In the genomic region with DNA sequence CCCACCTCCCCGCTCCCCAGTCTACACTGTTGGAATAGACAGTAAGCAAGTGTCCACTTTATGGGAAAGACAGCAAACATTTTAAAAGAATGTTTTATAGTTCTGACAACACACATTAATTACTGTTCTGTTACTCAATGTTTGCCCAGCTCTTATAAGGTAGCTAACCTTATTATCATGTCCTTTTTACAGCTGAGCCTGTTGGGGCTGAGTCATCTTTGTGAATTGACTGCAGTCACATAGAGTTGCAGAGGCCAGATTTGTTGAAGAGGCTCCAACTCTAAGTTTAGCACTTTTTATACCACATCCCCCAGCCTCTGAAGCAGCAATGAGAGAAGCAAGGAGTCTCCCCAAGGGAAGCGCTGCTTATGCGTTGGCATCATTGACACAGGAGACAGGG, we compare ENCODE assay signal across 20 cellular contexts.
DNase-seq lines count a peak whose midpoint lies in the region; ATAC-seq and TF ChIP-seq lines count a peak whose summit lies in the region.
"Had no signal": no experiment of that assay in that cellular context is flagged by ENCODE, and none has a peak within 500 bp of the region (broad histone marks: within the 10 kb centered on the region; RNA-seq: fewer than 3 reads in every experiment).

No MANE protein-coding gene starts in this region.

- H3K36me3 ChIP-seq in colonic mucosa, result no peaks in the 10 kb centered on the region
- H3K36me3 ChIP-seq in tibial nerve, result no peaks in the 10 kb centered on the region
- H3K36me3 ChIP-seq: neural progenitor cell, tibial artery had no signal

- H3K4me1 ChIP-seq in colonic mucosa (no peaks in the 10 kb centered on the region), right cardiac atrium (ENCODE audit: control insufficient read depth, insufficient read depth, low read length) (no peaks in the 10 kb centered on the region), tibial nerve (no peaks in the 10 kb centered on the region)
- H3K4me1 ChIP-seq: neural progenitor cell, tibial artery had no signal

- peak; percentile 2 for DNase-seq in M059J (ENCODE audit: low read depth)
- peak; percentile 33 for DNase-seq in NCI-H345 (lab: John Stamatoyannopoulos, UW)
- DNase-seq in colonic mucosa, result peak; percentile 3
- DNase-seq in right cardiac atrium, result no peak
- no peak for DNase-seq in D341Med (ENCODE audit: low spot score)
- no peak for DNase-seq in tibial nerve (ENCODE audit: low spot score in 2 of 2)
- no peak for DNase-seq in left ventricle myocardium superior
- DNase-seq: activated CD4-positive, CD25-positive, alpha-beta regulatory T cell treated with anti-CD3 and anti-CD28 coated beads, Interleukin-2, amount 50 U/mL, for 72 hours; activated naive CD8-positive, alpha-beta T cell treated with anti-CD3 and anti-CD28 coated beads for 36 hours; activated T-cell treated with anti-CD3 and anti-CD28 coated beads, Interleukin-2, amount 50 U/mL, for 72 hours; COR-L47; effector memory CD8-positive, alpha-beta T cell; HCEC 1CT; KBM-7; NCI-H1048; stimulated activated naive CD8-positive, alpha-beta T cell treated with anti-CD3 and anti-CD28 coated beads, Interleukin-15, Interleukin-2, amounts not matched to agents 100 U/mL and 50 U/mL, for 24 hours; tibial artery had no signal

- 91% methylated on average over 3 of the region's 3 CpGs for WGBS in right cardiac atrium
- WGBS in tibial nerve, 2 donors, result 74 to 91% methylated on average over 3 of the region's 3 CpGs

- no peak for TF ChIP-seq POLR2A in tibial nerve (IDR thresholded peaks at IDR 0.05)

- H3K27me3 ChIP-seq in colonic mucosa, result no peaks in the 10 kb centered on the region
- H3K27me3 ChIP-seq in right cardiac atrium (ENCODE audit: control insufficient read depth, insufficient read depth), result no peaks in the 10 kb centered on the region
- no peaks in the 10 kb centered on the region for H3K27me3 ChIP-seq in tibial nerve
- H3K27me3 ChIP-seq: neural progenitor cell, tibial artery had no signal

- intact Hi-C loops in colonic mucosa (cut with DNase I), result no loop called here
- intact Hi-C loops in right cardiac atrium (cut with DNase I), result no loop called here
- intact Hi-C loops in left ventricle myocardium superior (cut with micrococcal nuclease), result no loop called here

- no peak for TF ChIP-seq EP300 in tibial nerve (IDR thresholded peaks at IDR 0.05)

- H3K9me3 ChIP-seq in colonic mucosa (no peaks in the 10 kb centered on the region), right cardiac atrium (ENCODE audit: control insufficient read depth, low read length) (no peaks in the 10 kb centered on the region), tibial nerve (no peaks in the 10 kb centered on the region)
- H3K9me3 ChIP-seq: tibial artery had no signal

- ATAC-seq in right cardiac atrium (no peak), left ventricle myocardium superior (no peak)
- ATAC-seq: activated T-cell treated with anti-CD3 and anti-CD28 coated beads, Interleukin-2, amount 50 U/mL, for 72 hours; effector memory CD8-positive, alpha-beta T cell; stimulated activated naive CD8-positive, alpha-beta T cell treated with anti-CD3 and anti-CD28 coated beads, Interleukin-15, Interleukin-2, amounts not matched to agents 100 U/mL and 50 U/mL, for 24 hours had no signal

- TF ChIP-seq CTCF in colonic mucosa (IDR thresholded peaks at IDR 0.05) (no peak), tibial nerve (IDR thresholded peaks at IDR 0.05) (no peak)

- H3K27ac ChIP-seq in colonic mucosa (no peak overlapping the region), right cardiac atrium (ENCODE audit: low read length) (no peak overlapping the region), tibial nerve (no peak overlapping the region)
- H3K27ac ChIP-seq: neural progenitor cell, RWPE1, skin epidermis, tibial artery had no signal

- no peak overlapping the region for H3K9ac ChIP-seq in colonic mucosa (ENCODE audit: low read depth in 2 of 2, low read length in 2 of 2)
- H3K9ac ChIP-seq: neural progenitor cell had no signal

- no peak overlapping the region for H3K4me3 ChIP-seq in colonic mucosa
- H3K4me3 ChIP-seq in right cardiac atrium (ENCODE audit: low read length), result no peak overlapping the region
- no peak overlapping the region for H3K4me3 ChIP-seq in tibial nerve
- H3K4me3 ChIP-seq: neural progenitor cell, skin epidermis, tibial artery had no signal

Comparison
In these comparisons a context has a peak if more than half of its experiments do, and no peak if none do; other contexts are left out.
1. DNase-seq: peak in M059J (single experiment), NCI-H345 (single experiment) and colonic mucosa (single experiment); none in right cardiac atrium (0 of 3), D341Med (single experiment), tibial nerve (0 of 2) and left ventricle myocardium superior (single experiment).